ENCODE assay signal across 13 cellular contexts in genomic region chr19:17127671-17128070, GRCh38. TPM values are rescaled to one million over a fixed set of nuclear protein-coding genes. Genes with fewer than 3 reads are reported as not detected.
DNase-seq lines count a peak whose midpoint lies in the region; ATAC-seq, FAIRE-seq and TF ChIP-seq lines count a peak whose summit lies in the region.
"Had no signal": no experiment of that assay in that cellular context is flagged by ENCODE, and none has a peak within 500 bp of the region (broad histone marks: within the 10 kb centered on the region; RNA-seq: fewer than 3 reads in every experiment).

No MANE protein-coding gene starts in this region.

- no peaks in the 10 kb centered on the region for H4K20me1 ChIP-seq in HepG2 (ENCODE audit: insufficient read depth, low read length)

- H3K9me3 ChIP-seq in T-helper 17 cell (ENCODE audit: control insufficient read depth, low read length, poor library complexity, severe bottlenecking) (no peaks in the 10 kb centered on the region), HepG2 (ENCODE audit: low read length) (no peaks in the 10 kb centered on the region)
- no peaks in the 10 kb centered on the region for H3K9me3 ChIP-seq in effector memory CD4-positive, alpha-beta T cell (ENCODE audit: control insufficient read depth, low read length)

- H3K9ac ChIP-seq in HepG2 (ENCODE audit: insufficient read depth, low read depth, low read length): no peak overlapping the region

- peak overlapping the region; percentile 25 for H3K27ac ChIP-seq in effector memory CD4-positive, alpha-beta T cell (ENCODE audit: insufficient read depth, low read length, poor library complexity, severe bottlenecking)
- no peak overlapping the region for H3K27ac ChIP-seq in HepG2 (ENCODE audit: extremely low read length, insufficient read depth, low read length)
- H3K27ac ChIP-seq: cardiac muscle cell had no signal

- H3K79me2 ChIP-seq in HepG2 (ENCODE audit: insufficient read depth, low read length): no peaks in the 10 kb centered on the region

- in situ Hi-C loops in HepG2 (cut with HindIII; ENCODE audit: extremely low pct_ligation_motif_present, low pct_unique_long_range_greater_than_20kb): no loop called here

- BruUV-seq in HepG2 (replicated peaks; lab: Mats Ljungman, UMichigan): no TSS peak

- TF ChIP-seq POLR2A in HepG2 (IDR thresholded peaks at IDR 0.05; ENCODE audit: insufficient read depth in 1 of 2, low read depth in 2 of 2, low read length in 2 of 2): no peak

- H3K27me3 Mint-ChIP-seq in activated naive CD4-positive, alpha-beta T cell treated with anti-CD3 and anti-CD28 coated beads, Interleukin-2, amount 10 ng/mL, durations not matched to agents 7 days and 5 days: peaks cover 3% of the 10 kb centered on the region
- no peaks in the 10 kb centered on the region for H3K27me3 Mint-ChIP-seq in T-helper 17 cell
- no peaks in the 10 kb centered on the region for H3K27me3 Mint-ChIP-seq in stimulated activated naive CD8-positive, alpha-beta T cell treated with anti-CD3 and anti-CD28 coated beads, Interleukin-15, amount 100 ng/mL, for 72 hours

- POLR2A ChIA-PET in HepG2 (lab: Yijun Ruan, JAX): no interaction called here

- peaks cover 57% of the 10 kb centered on the region for H3K4me1 Mint-ChIP-seq in activated naive CD4-positive, alpha-beta T cell treated with anti-CD3 and anti-CD28 coated beads, Interleukin-2, amount 10 ng/mL, durations not matched to agents 7 days and 5 days
- H3K4me1 Mint-ChIP-seq in T-helper 17 cell: peaks cover 24% of the 10 kb centered on the region
- H3K4me1 Mint-ChIP-seq in stimulated activated naive CD8-positive, alpha-beta T cell treated with anti-CD3 and anti-CD28 coated beads, Interleukin-15, amount 100 ng/mL, for 72 hours: peaks cover 58% of the 10 kb centered on the region

- H3K9me3 Mint-ChIP-seq in activated naive CD4-positive, alpha-beta T cell treated with anti-CD3 and anti-CD28 coated beads, Interleukin-2, amount 10 ng/mL, durations not matched to agents 7 days and 5 days: peaks cover 2% of the 10 kb centered on the region
- H3K9me3 Mint-ChIP-seq in stimulated activated naive CD8-positive, alpha-beta T cell treated with anti-CD3 and anti-CD28 coated beads, Interleukin-15, amount 100 ng/mL, for 72 hours: no peaks in the 10 kb centered on the region
- H3K9me3 Mint-ChIP-seq: endodermal cell, nephron progenitor cell had no signal

- intact Hi-C loops in HepG2 (cut with micrococcal nuclease; ENCODE audit: unreplicated experiment): no loop called here

- FAIRE-seq in HepG2 (lab: Jason Lieb, UNC): no peak

- peaks cover 31% of the 10 kb centered on the region for H3K36me3 Mint-ChIP-seq in activated naive CD4-positive, alpha-beta T cell treated with anti-CD3 and anti-CD28 coated beads, Interleukin-2, amount 10 ng/mL, durations not matched to agents 7 days and 5 days
- H3K36me3 Mint-ChIP-seq in T-helper 17 cell (ENCODE audit: low read depth): no peaks in the 10 kb centered on the region

- no peak overlapping the region for H2AFZ ChIP-seq in HepG2 (ENCODE audit: low read length)

- DNase-seq in activated naive CD4-positive, alpha-beta T cell treated with anti-CD3 and anti-CD28 coated beads, Interleukin-2, amount 10 ng/mL, durations not matched to agents 7 days and 5 days: no peak
- DNase-seq in activated naive CD4-positive, alpha-beta T cell treated with anti-CD3 and anti-CD28 coated beads, Interleukin-2, amount 50 U/mL, for 16 hours: no peak
- DNase-seq in T-helper 17 cell: no peak
- no peak for DNase-seq in effector memory CD4-positive, alpha-beta T cell
- no peak for DNase-seq in stimulated activated naive CD8-positive, alpha-beta T cell treated with anti-CD3 and anti-CD28 coated beads, Interleukin-15, amount 100 ng/mL, for 72 hours
- DNase-seq in HepG2 (ENCODE audit: low spot score): no peak
- no peak for DNase-seq in T1000 (lab: John Stamatoyannopoulos, UW)
- DNase-seq: endodermal cell, NCI-H2107, nephron progenitor cell had no signal

- TF ChIP-seq EP300 in HepG2 (IDR thresholded peaks at IDR 0.05; ENCODE audit: low read depth in 2 of 2, low read length in 2 of 2): no peak
- no peak for TF ChIP-seq EP300 in HepG2 (CRISPR knock-in tag; IDR thresholded peaks at IDR 0.05; ENCODE audit: borderline replicate concordance)

- peaks cover under 1% of the 10 kb centered on the region for H3K36me3 ChIP-seq in effector memory CD4-positive, alpha-beta T cell (ENCODE audit: control insufficient read depth, insufficient read depth, low read length)
- no peaks in the 10 kb centered on the region; a peak in 2 of 5 replicates for H3K36me3 ChIP-seq in HepG2 (replicated peaks in 1 of 2; ENCODE audit: control insufficient read depth in 1 of 2, insufficient read depth in 2 of 2, low read length in 2 of 2)
- H3K36me3 ChIP-seq: cardiac muscle cell had no signal

- TF ChIP-seq RAD21 in HepG2 (CRISPR knock-in tag; IDR thresholded peaks at IDR 0.05): no peak

- ATAC-seq in T-helper 17 cell: no peak
- ATAC-seq in stimulated activated naive CD8-positive, alpha-beta T cell treated with anti-CD3 and anti-CD28 coated beads, Interleukin-15, amount 100 ng/mL, for 72 hours: no peak
- no peak for ATAC-seq in HepG2
- ATAC-seq in HG02759 (IDR thresholded peaks at IDR 0.05; ENCODE audit: unreplicated experiment): no peak

- no peak overlapping the region for H3K4me3 Mint-ChIP-seq in activated naive CD4-positive, alpha-beta T cell treated with anti-CD3 and anti-CD28 coated beads, Interleukin-2, amount 10 ng/mL, durations not matched to agents 7 days and 5 days
- H3K4me3 Mint-ChIP-seq in T-helper 17 cell: peak overlapping the region; percentile 75
- H3K4me3 Mint-ChIP-seq in stimulated activated naive CD8-positive, alpha-beta T cell treated with anti-CD3 and anti-CD28 coated beads, Interleukin-15, amount 100 ng/mL, for 72 hours: peak overlapping the region; percentile 53 to 64
- H3K4me3 Mint-ChIP-seq: endodermal cell, nephron progenitor cell had no signal

- TF ChIP-seq CTCF in HepG2 (CRISPR knock-in tag; IDR thresholded peaks at IDR 0.05): no peak

- whole genome bisulfite sequencing in HepG2 (ENCODE audit: low lambda C conversion rate): 100% methylated on average over 6 of the region's 6 CpGs

- H3K4me3 ChIP-seq in effector memory CD4-positive, alpha-beta T cell (ENCODE audit: insufficient read depth, low read depth, low read length, poor library complexity, severe bottlenecking): no peak overlapping the region
- H3K4me3 ChIP-seq in HepG2 (replicated peaks in 1 of 3; ENCODE audit: insufficient read depth in 1 of 3, low read depth in 2 of 3, low read length in 3 of 3): no peak overlapping the region
- H3K4me3 ChIP-seq: cardiac muscle cell, tibial nerve had no signal

- H3K4me1 ChIP-seq in effector memory CD4-positive, alpha-beta T cell (ENCODE audit: control insufficient read depth, insufficient read depth, low read length, poor library complexity, severe bottlenecking): peaks cover 19% of the 10 kb centered on the region
- H3K4me1 ChIP-seq in HepG2 (ENCODE audit: insufficient read depth, low read length): peaks cover 27% of the 10 kb centered on the region

- CTCF ChIA-PET in activated naive CD4-positive, alpha-beta T cell treated with anti-CD3 and anti-CD28 coated beads, Interleukin-2, amount 10 ng/mL, durations not matched to agents 7 days and 5 days (lab: Charles Lee): no interaction called here
- CTCF ChIA-PET in HepG2 (lab: Yijun Ruan, JAX; ENCODE audit: low intra/inter-chr PET ratio, low total read pairs): no interaction called here

- H3K27ac Mint-ChIP-seq in activated naive CD4-positive, alpha-beta T cell treated with anti-CD3 and anti-CD28 coated beads, Interleukin-2, amount 10 ng/mL, durations not matched to agents 7 days and 5 days: peak overlapping the region; percentile 87
- H3K27ac Mint-ChIP-seq in T-helper 17 cell: peak overlapping the region; percentile 85
- peak overlapping the region; percentile 33 to 71 for H3K27ac Mint-ChIP-seq in stimulated activated naive CD8-positive, alpha-beta T cell treated with anti-CD3 and anti-CD28 coated beads, Interleukin-15, amount 100 ng/mL, for 72 hours
- H3K27ac Mint-ChIP-seq: endodermal cell, nephron progenitor cell had no signal

- H3K4me2 ChIP-seq in HepG2 (ENCODE audit: low read depth, low read length): no peak overlapping the region

- H3K27me3 ChIP-seq in effector memory CD4-positive, alpha-beta T cell (replicated peaks; ENCODE audit: control insufficient read depth, insufficient read depth, low read length, poor library complexity, severe bottlenecking): no peaks in the 10 kb centered on the region
- no peaks in the 10 kb centered on the region for H3K27me3 ChIP-seq in HepG2 (ENCODE audit: control insufficient read depth in 1 of 2, insufficient read depth in 2 of 2, low read length in 2 of 2)
- H3K27me3 ChIP-seq: cardiac muscle cell, tibial nerve had no signal

RNA-seq across cellular contexts. Expression of gene MYO9B, which starts 52.1 kb away (rescaled TPM):
- total RNA-seq in T-helper 17 cell (100 to 1,000 TPM; 202 to 220 TPM), HepG2 (2016; rRNA removed; fragmentation: Illumina TruSeq; extraction: Trizol) (14.1 and 18.0 TPM in 2 replicates)
- total RNA-seq in HepG2 (2016; cell fraction: cytosol; rRNA removed; fragmentation: Illumina TruSeq; extraction: Trizol; ENCODE audit: low read depth): 13.9 and 14.5 TPM in 2 replicates
- 10.1 and 18.6 TPM in 2 replicates for total RNA-seq in HepG2 (2016; cell fraction: insoluble cytoplasmic fraction; rRNA removed; fragmentation: Illumina TruSeq; extraction: Trizol)
- total RNA-seq in HepG2 (2016; cell fraction: membrane; rRNA removed; fragmentation: Illumina TruSeq; extraction: Trizol): 10.7 and 11.5 TPM in 2 replicates
- 22.1 and 24.4 TPM in 2 replicates for total RNA-seq in HepG2 (2016; cell fraction: nucleus; rRNA removed; fragmentation: Illumina TruSeq; extraction: Trizol)
- polyA plus RNA-seq in HepG2 (2011; rRNA removed): 18.3 and 23.4 TPM in 2 replicates
- 7.2 and 9.7 TPM in 2 replicates for polyA plus RNA-seq in HepG2 (2011; cell fraction: cytosol; rRNA removed)
- polyA plus RNA-seq in HepG2 (2011; cell fraction: nucleus; rRNA removed): 169 and 196 TPM in 2 replicates
- 15.6 and 21.8 TPM in 2 replicates for polyA plus RNA-seq in HepG2 (2012)
- polyA plus RNA-seq in HepG2 (2016; cell fraction: cytosol; fragmentation: Illumina TruSeq; extraction: Trizol; ENCODE audit: low read depth): 1.5 and 1.8 TPM in 2 replicates
- polyA plus RNA-seq in HepG2 (2016; cell fraction: insoluble cytoplasmic fraction; fragmentation: Illumina TruSeq; extraction: Trizol; ENCODE audit: low read depth): 11.9 and 14.6 TPM in 2 replicates
- polyA plus RNA-seq in HepG2 (2016; cell fraction: membrane; fragmentation: Illumina TruSeq; extraction: Trizol; ENCODE audit: low read depth): 3.6 and 3.7 TPM in 2 replicates
- polyA plus RNA-seq in HepG2 (2016; cell fraction: nucleus; fragmentation: Illumina TruSeq; extraction: Trizol; ENCODE audit: insufficient read depth, low read depth): 77.8 and 81.3 TPM in 2 replicates
- polyA minus RNA-seq in HepG2 (2011; rRNA and poly(A)+ RNA removed; ENCODE audit: low replicate concordance): 28.0 and 67.0 TPM in 2 replicates
- polyA minus RNA-seq in HepG2 (2011; cell fraction: cytosol; rRNA and poly(A)+ RNA removed): 11.5 and 11.6 TPM in 2 replicates
- polyA minus RNA-seq in HepG2 (2011; cell fraction: nucleus; rRNA and poly(A)+ RNA removed): 37.3 and 38.0 TPM in 2 replicates

RNA-seq across cellular contexts. Expression of gene HAUS8, which starts 52.4 kb away (rescaled TPM):
- 10 to 100 TPM; 18.4 to 26.2 TPM for total RNA-seq in T-helper 17 cell
- 17.5 and 19.1 TPM in 2 replicates for total RNA-seq in HepG2 (2016; rRNA removed; fragmentation: Illumina TruSeq; extraction: Trizol)
- 7.9 and 8.8 TPM in 2 replicates for total RNA-seq in HepG2 (2016; cell fraction: cytosol; rRNA removed; fragmentation: Illumina TruSeq; extraction: Trizol; ENCODE audit: low read depth)
- total RNA-seq in HepG2 (2016; cell fraction: insoluble cytoplasmic fraction; rRNA removed; fragmentation: Illumina TruSeq; extraction: Trizol): 17.4 and 19.5 TPM in 2 replicates
- 10.4 and 12.6 TPM in 2 replicates for total RNA-seq in HepG2 (2016; cell fraction: membrane; rRNA removed; fragmentation: Illumina TruSeq; extraction: Trizol)
- 10.9 and 13.5 TPM in 2 replicates for total RNA-seq in HepG2 (2016; cell fraction: nucleus; rRNA removed; fragmentation: Illumina TruSeq; extraction: Trizol)
- 7.1 and 7.8 TPM in 2 replicates for polyA plus RNA-seq in HepG2 (2011; rRNA removed)
- 4.3 and 7.7 TPM in 2 replicates for polyA plus RNA-seq in HepG2 (2011; cell fraction: cytosol; rRNA removed)
- polyA plus RNA-seq in HepG2 (2011; cell fraction: nucleus; rRNA removed): 9.4 and 9.9 TPM in 2 replicates
- polyA plus RNA-seq in HepG2 (2012): 5.2 and 6.2 TPM in 2 replicates
- 4.1 and 4.3 TPM in 2 replicates for polyA plus RNA-seq in HepG2 (2016; cell fraction: cytosol; fragmentation: Illumina TruSeq; extraction: Trizol; ENCODE audit: low read depth)
- 20.4 and 22.5 TPM in 2 replicates for polyA plus RNA-seq in HepG2 (2016; cell fraction: insoluble cytoplasmic fraction; fragmentation: Illumina TruSeq; extraction: Trizol; ENCODE audit: low read depth)
- 5.6 and 9.6 TPM in 2 replicates for polyA plus RNA-seq in HepG2 (2016; cell fraction: membrane; fragmentation: Illumina TruSeq; extraction: Trizol; ENCODE audit: low read depth)
- polyA plus RNA-seq in HepG2 (2016; cell fraction: nucleus; fragmentation: Illumina TruSeq; extraction: Trizol; ENCODE audit: insufficient read depth, low read depth): 26.2 and 30.0 TPM in 2 replicates
- 6.4 and 32.7 TPM in 2 replicates for polyA minus RNA-seq in HepG2 (2011; rRNA and poly(A)+ RNA removed; ENCODE audit: low replicate concordance)
- polyA minus RNA-seq in HepG2 (2011; cell fraction: cytosol; rRNA and poly(A)+ RNA removed): 2.3 and 4.7 TPM in 2 replicates
- 3.7 and 4.2 TPM in 2 replicates for polyA minus RNA-seq in HepG2 (2011; cell fraction: nucleus; rRNA and poly(A)+ RNA removed)

Comparison
In these comparisons a context has a peak if more than half of its experiments do, and no peak if none do; other contexts are left out.
1. RNA of gene MYO9B, which starts 52.1 kb away (total RNA-seq): 202 to 220 TPM in T-helper 17 cell; 10.1 to 24.4 TPM in HepG2; every median in the first group is over 4 times any median in the second.
2. Peak in every context shown above with its lines, with median percentiles within 50 percentile points of each other: H3K27ac Mint-ChIP-seq.